ENCODE assay signal across 20 cellular contexts in the genomic region with DNA sequence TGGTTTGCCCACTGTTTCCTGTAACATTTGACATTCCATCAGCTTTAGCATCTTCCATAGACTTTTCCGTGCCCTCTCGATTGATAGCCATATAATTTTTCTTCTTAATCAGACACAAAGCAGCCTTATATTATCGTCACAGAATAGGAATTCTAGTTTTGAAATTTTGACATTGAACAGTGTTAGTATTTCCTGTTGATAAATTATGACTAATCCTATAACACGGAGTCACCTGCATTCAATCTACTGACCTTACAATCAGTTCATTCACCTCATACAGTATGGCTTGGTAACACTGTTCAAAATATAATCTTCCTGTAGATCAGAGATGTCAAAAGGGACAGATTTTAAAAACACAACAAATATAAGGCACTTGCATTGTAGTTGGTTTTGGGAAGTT.
"Had no signal": no experiment of that assay in that cellular context is flagged by ENCODE, and none has a peak within 500 bp of the region (broad histone marks: within the 10 kb centered on the region; RNA-seq: fewer than 3 reads in every experiment).

No MANE protein-coding gene starts in this region.

- H3K27me3 ChIP-seq: neutrophil, pancreas, right lobe of liver, tibial nerve, upper lobe of left lung, uterus had no signal

- DNase-seq: dermis blood vessel endothelial cell; effector memory CD4-positive, alpha-beta T cell; head of caudate nucleus; left ventricle myocardium superior; lower lobe of right lung; natural killer cell; pancreas; right lobe of liver; small intestine; stimulated activated CD4-positive, alpha-beta T cell treated with anti-CD3 and anti-CD28 coated beads, Interleukin-15, amount 100 ng/mL, for 24 hours; stimulated activated CD4-positive, alpha-beta T cell treated with anti-CD3 and anti-CD28 coated beads, Interleukin-2, amount 100 ng/mL, for 48 hours; stimulated activated naive B cell treated with anti-CD40 and anti-IgM and Interleukin-4, amounts not matched to agents 10 μg/mL and 1 μg/mL and 100 μg/mL, for 72 hours; upper lobe of left lung; uterus had no signal

- H3K27me3 Mint-ChIP-seq: memory B cell; stimulated activated naive B cell treated with anti-CD40 and anti-IgM and Interleukin-4, amounts not matched to agents 10 μg/mL and 1 μg/mL and 100 μg/mL, for 72 hours; stimulated activated naive CD8-positive, alpha-beta T cell treated with anti-CD3 and anti-CD28 coated beads, Interleukin-15, Interleukin-2, amounts not matched to agents 100 ng/mL and 50 ng/mL, for 24 hours had no signal

- H3K4me1 Mint-ChIP-seq: memory B cell; natural killer cell; stimulated activated naive B cell treated with anti-CD40 and anti-IgM and Interleukin-4, amounts not matched to agents 10 μg/mL and 1 μg/mL and 100 μg/mL, for 72 hours had no signal

- ATAC-seq: left ventricle myocardium superior; lower lobe of right lung; natural killer cell; pancreas; right lobe of liver; stimulated activated naive B cell treated with anti-CD40 and anti-IgM and Interleukin-4, amounts not matched to agents 10 μg/mL and 1 μg/mL and 100 μg/mL, for 72 hours had no signal

- H3K4me3 Mint-ChIP-seq: memory B cell; natural killer cell; stimulated activated naive B cell treated with anti-CD40 and anti-IgM and Interleukin-4, amounts not matched to agents 10 μg/mL and 1 μg/mL and 100 μg/mL, for 72 hours; stimulated activated naive CD8-positive, alpha-beta T cell treated with anti-CD3 and anti-CD28 coated beads, Interleukin-15, Interleukin-2, amounts not matched to agents 100 ng/mL and 50 ng/mL, for 24 hours had no signal

- H3K36me3 ChIP-seq: lower lobe of right lung, neutrophil, pancreas, right lobe of liver, thoracic aorta, tibial nerve, upper lobe of left lung, uterus had no signal

- H3K4me1 ChIP-seq: lower lobe of right lung, pancreas, right lobe of liver, tibial nerve, upper lobe of left lung, uterus had no signal

- H3K4me3 ChIP-seq: coronary artery, lower lobe of right lung, pancreas, right lobe of liver, thoracic aorta, tibial nerve, upper lobe of left lung, uterus had no signal

- H3K27ac ChIP-seq: coronary artery, lower lobe of right lung, neutrophil, pancreas, right lobe of liver, thoracic aorta, tibial nerve, upper lobe of left lung, uterus had no signal

- H3K36me3 Mint-ChIP-seq: memory B cell had no signal

- H3K9me3 ChIP-seq: neutrophil, pancreas, right lobe of liver, thoracic aorta, uterus had no signal

- H3K27ac Mint-ChIP-seq: memory B cell; natural killer cell; stimulated activated naive B cell treated with anti-CD40 and anti-IgM and Interleukin-4, amounts not matched to agents 10 μg/mL and 1 μg/mL and 100 μg/mL, for 72 hours; stimulated activated naive CD8-positive, alpha-beta T cell treated with anti-CD3 and anti-CD28 coated beads, Interleukin-15, Interleukin-2, amounts not matched to agents 100 ng/mL and 50 ng/mL, for 24 hours had no signal
